ENCODE assay signal across 15 cellular contexts in genomic region chr11:78192223-78192719, GRCh38. TPM values are rescaled to one million over a fixed set of nuclear protein-coding genes. Genes with fewer than 3 reads are reported as not detected.
A peak's percentile ranks its signal among the peaks of the same experiment; 100 is the strongest.
DNase-seq lines count a peak whose midpoint lies in the region; ATAC-seq, FAIRE-seq and TF ChIP-seq lines count a peak whose summit lies in the region.
"Had no signal": no experiment of that assay in that cellular context is flagged by ENCODE, and none has a peak within 500 bp of the region (broad histone marks: within the 10 kb centered on the region; RNA-seq: fewer than 3 reads in every experiment).

No MANE protein-coding gene starts in this region.

- peak overlapping the region; percentile 56 for H3K4me3 Mint-ChIP-seq in CD4-positive, alpha-beta T cell
- H3K4me3 Mint-ChIP-seq: activated T-cell treated with anti-CD3 and anti-CD28 coated beads, Interleukin-2, amount 50 U/mL, for 4 hours; WTC11 had no signal

- SMC1A ChIA-PET in GM12878 (lab: Charles Lee; ENCODE audit: uncharacterized antibody, unreplicated experiment), result no interaction called here

- FAIRE-seq in GM12892 (lab: Jason Lieb, UNC) (peak; percentile 66), GM12878 (lab: Jason Lieb, UNC) (no peak)
- FAIRE-seq: H1 had no signal

- H3K79me2 ChIP-seq in GM12878 (ENCODE audit: control insufficient read depth, insufficient read depth, low read length), result no peaks in the 10 kb centered on the region
- peaks cover 18% of the 10 kb centered on the region for H3K79me2 ChIP-seq in parathyroid adenoma

- H3K4me1 ChIP-seq in GM12878 (ENCODE audit: control insufficient read depth, insufficient read depth, low read length) (peaks cover 12% of the 10 kb centered on the region), parathyroid adenoma (peaks cover 12% of the 10 kb centered on the region)

- no TSS peak for BruUV-seq in GM12878 (replicated peaks; lab: Mats Ljungman, UMichigan)

- H3K9ac ChIP-seq in GM12878 (ENCODE audit: control insufficient read depth, insufficient read depth, low read length), result no peak overlapping the region
- H3K9ac ChIP-seq in parathyroid adenoma, result no peak overlapping the region

- 96% methylated on average over 6 of the region's 6 CpGs for WGBS in GM12878 (ENCODE audit: insufficient coverage, insufficient replicate concordance, low lambda C conversion rate, missing lambda C conversion rate)

- no peak for TF ChIP-seq RAD21 in GM12878 (IDR thresholded peaks at IDR 0.05; ENCODE audit: insufficient read depth, low read depth, low read length)

- intact Hi-C loops in CD4-positive, alpha-beta T cell (cut with DNase I, micrococcal nuclease), result loop anchor here in 1 of 2 experiments (5.0 kb wide), 1 partner anchor 110 kb away; no protein-coding TSS in a partner anchor
- intact Hi-C loops in GM12878 (cut with micrococcal nuclease; ENCODE audit: unreplicated experiment), result no loop called here

- H3K27me3 ChIP-seq in CD4-positive, alpha-beta T cell (ENCODE audit: control insufficient read depth, insufficient read depth, low read length), result no peaks in the 10 kb centered on the region
- H3K27me3 ChIP-seq in GM12878 (replicated peaks in 1 of 2; ENCODE audit: control insufficient read depth in 2 of 2, insufficient read depth in 2 of 2, low read length in 1 of 2) (no peaks in the 10 kb centered on the region), parathyroid adenoma (ENCODE audit: control insufficient read depth, insufficient read depth, low read length) (no peaks in the 10 kb centered on the region)

- no peak for DNase-seq in CD4-positive, alpha-beta T cell
- DNase-seq in GM12892 (ENCODE audit: insufficient read length), result no peak
- no peak for DNase-seq in GM12878 (ENCODE audit: low read depth, low spot score)
- DNase-seq: activated T-cell treated with anti-CD3 and anti-CD28 coated beads, Interleukin-2, amount 50 U/mL, for 4 hours; hippocampal formation; NCI-H1105 treated with DMSO at 0.1 percent for 48 hours had no signal

- CTCF ChIA-PET in CD4-positive, alpha-beta T cell (lab: Charles Lee), result no interaction called here
- CTCF ChIA-PET in GM12878 (lab: Yijun Ruan, JAX), result no interaction called here

- H4K20me1 ChIP-seq in GM12878 (ENCODE audit: control insufficient read depth, insufficient read depth), result no peaks in the 10 kb centered on the region

- RAD21 ChIA-PET in GM12878 (lab: Charles Lee; ENCODE audit: unreplicated experiment), result no interaction called here

- no peak for TF ChIP-seq POLR2A in GM12892 (IDR thresholded peaks at IDR 0.05; ENCODE audit: low read depth, low read length)
- no peak for TF ChIP-seq POLR2A in GM12878 (IDR thresholded peaks at IDR 0.05; ENCODE audit: low read depth, low read length)

- no peak overlapping the region for H2AFZ ChIP-seq in GM12878 (ENCODE audit: control insufficient read depth, low read depth, low read length)
- H2AFZ ChIP-seq in parathyroid adenoma, result no peak overlapping the region

- H3K36me3 Mint-ChIP-seq in CD4-positive, alpha-beta T cell (ENCODE audit: low read depth), result peaks cover 29% of the 10 kb centered on the region
- H3K36me3 Mint-ChIP-seq: WTC11 had no signal

- H3K4me1 Mint-ChIP-seq in CD4-positive, alpha-beta T cell (ENCODE audit: low read depth), result peaks cover 68% of the 10 kb centered on the region

- H3K36me3 ChIP-seq in GM12878 (ENCODE audit: control insufficient read depth in 2 of 2, insufficient read depth in 2 of 2, low read length in 1 of 2) (no peaks in the 10 kb centered on the region), parathyroid adenoma (ENCODE audit: control insufficient read depth, insufficient read depth, low read length) (no peaks in the 10 kb centered on the region)

- TF ChIP-seq EP300 in GM12878 (IDR thresholded peaks at IDR 0.05; ENCODE audit: borderline replicate concordance in 1 of 2, control insufficient read depth in 1 of 2, low read depth in 2 of 2, low read length in 2 of 2), result no peak

- no peak for ATAC-seq in CD4-positive, alpha-beta T cell (ENCODE audit: poor library complexity)
- no peak for ATAC-seq in GM12878
- ATAC-seq in GM21786 (IDR thresholded peaks at IDR 0.05; ENCODE audit: unreplicated experiment), result no peak
- no peak for ATAC-seq in HG03342 (IDR thresholded peaks at IDR 0.05; ENCODE audit: unreplicated experiment)
- ATAC-seq in HG03442 (IDR thresholded peaks at IDR 0.05; ENCODE audit: unreplicated experiment), result no peak
- ATAC-seq: activated T-cell treated with anti-CD3 and anti-CD28 coated beads, Interleukin-2, amount 50 U/mL, for 4 hours; WTC11 had no signal

- TF ChIP-seq CTCF in CD4-positive, alpha-beta T cell (IDR thresholded peaks at IDR 0.05), result no peak
- TF ChIP-seq CTCF in GM12878 (IDR thresholded peaks at IDR 0.05 in 2 of 3, conservative IDR thresholded peaks at IDR 0.05 in 1 of 3; ENCODE audit: control insufficient read depth in 2 of 3, extremely low read depth in 1 of 3, insufficient read depth in 1 of 3, low read depth in 3 of 3, low read length in 3 of 3) (no peak), parathyroid adenoma (IDR thresholded peaks at IDR 0.05) (no peak)

- no peak overlapping the region for H3K27ac ChIP-seq in CD4-positive, alpha-beta T cell (ENCODE audit: low read depth, low read length)
- H3K27ac ChIP-seq in GM12878 (ENCODE audit: control insufficient read depth, insufficient read depth), result no peak overlapping the region
- peak overlapping the region; percentile 27 for H3K27ac ChIP-seq in parathyroid adenoma
- H3K27ac ChIP-seq: SK-N-MC had no signal

- no peak overlapping the region for H3K4me3 ChIP-seq in GM12878
- H3K4me3 ChIP-seq in parathyroid adenoma (ENCODE audit: low read depth, low read length), result no peak overlapping the region
- H3K4me3 ChIP-seq: lung, SK-N-MC had no signal

- H3K27ac Mint-ChIP-seq in CD4-positive, alpha-beta T cell, result peak overlapping the region; percentile 69
- H3K27ac Mint-ChIP-seq: progenitor cell of endocrine pancreas had no signal

- H3K9me3 ChIP-seq in CD4-positive, alpha-beta T cell (ENCODE audit: control insufficient read depth, low read length), result no peaks in the 10 kb centered on the region
- H3K9me3 ChIP-seq in GM12878 (replicated peaks; ENCODE audit: control insufficient read depth, insufficient read depth, low read length), result no peaks in the 10 kb centered on the region; the same call in 2 of the 3 replicates
- no peaks in the 10 kb centered on the region for H3K9me3 ChIP-seq in parathyroid adenoma (ENCODE audit: control insufficient read depth, low read length)

- 0 out of 2 replicates have a peak overlapping the region, but pooled peaks have one; percentile 17 for H3K4me2 ChIP-seq in GM12878 (ENCODE audit: control insufficient read depth, insufficient read depth)
- no peak overlapping the region for H3K4me2 ChIP-seq in parathyroid adenoma (ENCODE audit: low read length)

- no peaks in the 10 kb centered on the region for H3K9me3 Mint-ChIP-seq in CD4-positive, alpha-beta T cell
- H3K9me3 Mint-ChIP-seq: activated T-cell treated with anti-CD3 and anti-CD28 coated beads, Interleukin-2, amount 50 U/mL, for 4 hours; WTC11 had no signal

- H3K27me3 Mint-ChIP-seq in CD4-positive, alpha-beta T cell, result no peaks in the 10 kb centered on the region
- H3K27me3 Mint-ChIP-seq: progenitor cell of endocrine pancreas had no signal

- in situ Hi-C loops in GM12878 (cut with MboI), result no loop called here

- POLR2A ChIA-PET in CD4-positive, alpha-beta T cell (lab: Charles Lee), result no interaction called here
- POLR2A ChIA-PET in GM12878 (lab: Charles Lee), result no interaction called here

RNA-seq across cellular contexts. Expression of gene USP35, which starts 3.6 kb away (rescaled TPM):
- total RNA-seq in CD4-positive, alpha-beta T cell, result 10 to 100 TPM; 29.2 to 33.1 TPM
- polyA plus RNA-seq in GM12892 (2012; ENCODE audit: missing spikeins), result 2.4 TPM
- 13.2 and 14.3 TPM in 2 replicates for total RNA-seq in GM12878 (2013; cell fraction: nucleolus; rRNA removed)
- total RNA-seq in GM12878 (2014; rRNA removed) (2.9 and 3.9 TPM in 2 replicates), GM12878 (2014; rRNA removed; fragmentation: Illumina TruSeq; extraction: Trizol) (2.3 and 3.1 TPM in 2 replicates), GM12878 (2021) (5.6 and 6.4 TPM in 2 replicates)
- polyA plus RNA-seq in GM12878 (2011; ENCODE audit: low read depth), result 1.1 TPM
- polyA plus RNA-seq in GM12878 (2011; rRNA removed) (2.7 and 3.4 TPM in 2 replicates), GM12878 (2014; fragmentation: Illumina TruSeq; extraction: Trizol) (1.7 and 2.5 TPM in 2 replicates), GM12878 (2014; fragmentation: Nextera tagmentation; extraction: Ambion mirVana) (under 1 TPM in 1 of 2 experiments, not detected in 1; 0.13 TPM), GM12878 (2014; rRNA removed) (5.3 and 5.5 TPM in 2 replicates), GM12878 (2016; fragmentation: Nextera tagmentation; extraction: Ambion mirVana) (under 1 TPM; 0.28 to 0.68 TPM)
- polyA plus RNA-seq in GM12878 (2011; cell fraction: cytosol; rRNA removed), result 3.2 and 4.3 TPM in 2 replicates
- 22.1 and 22.4 TPM in 2 replicates for polyA plus RNA-seq in GM12878 (2011; cell fraction: nucleus; rRNA removed)
- 3.2 and 3.4 TPM in 2 replicates for polyA plus RNA-seq in GM12878 (2012)
- polyA minus RNA-seq in GM12878 (2011; rRNA and poly(A)+ RNA removed), result 2.0 and 2.2 TPM in 2 replicates
- 0.80 and 1.1 TPM in 2 replicates for polyA minus RNA-seq in GM12878 (2011; cell fraction: cytosol; rRNA and poly(A)+ RNA removed)
- 3.5 and 6.5 TPM in 2 replicates for polyA minus RNA-seq in GM12878 (2011; cell fraction: nucleus; rRNA and poly(A)+ RNA removed)

RNA-seq across cellular contexts. Expression of gene KCTD21, which starts 3.8 kb away (rescaled TPM):
- total RNA-seq in CD4-positive, alpha-beta T cell, result 1 to 10 TPM; 3.5 to 6.5 TPM
- 1.7 TPM for polyA plus RNA-seq in GM12892 (2012; ENCODE audit: missing spikeins)
- total RNA-seq in GM12878 (2013; cell fraction: nucleolus; rRNA removed), result 4.5 and 4.6 TPM in 2 replicates
- total RNA-seq in GM12878 (2014; rRNA removed) (3.4 and 3.5 TPM in 2 replicates), GM12878 (2014; rRNA removed; fragmentation: Illumina TruSeq; extraction: Trizol) (3.8 and 4.1 TPM in 2 replicates), GM12878 (2021) (4.5 and 4.6 TPM in 2 replicates)
- polyA plus RNA-seq in GM12878 (2011; ENCODE audit: low read depth), result 3.0 TPM
- polyA plus RNA-seq in GM12878 (2011; rRNA removed) (4.4 and 4.8 TPM in 2 replicates), GM12878 (2014; fragmentation: Illumina TruSeq; extraction: Trizol) (4.7 and 5.4 TPM in 2 replicates), GM12878 (2014; fragmentation: Nextera tagmentation; extraction: Ambion mirVana) (under 1 TPM; 0.63 to 0.73 TPM), GM12878 (2014; rRNA removed) (4.3 and 4.5 TPM in 2 replicates), GM12878 (2016; fragmentation: Nextera tagmentation; extraction: Ambion mirVana) (1 to 10 TPM; 2.1 to 2.9 TPM)
- 5.2 and 7.4 TPM in 2 replicates for polyA plus RNA-seq in GM12878 (2011; cell fraction: cytosol; rRNA removed)
- polyA plus RNA-seq in GM12878 (2011; cell fraction: nucleus; rRNA removed), result 2.8 and 2.9 TPM in 2 replicates
- 2.6 and 4.2 TPM in 2 replicates for polyA plus RNA-seq in GM12878 (2012)
- 4.6 and 14.1 TPM in 2 replicates for polyA minus RNA-seq in GM12878 (2011; rRNA and poly(A)+ RNA removed)
- 1.9 and 2.3 TPM in 2 replicates for polyA minus RNA-seq in GM12878 (2011; cell fraction: cytosol; rRNA and poly(A)+ RNA removed)
- polyA minus RNA-seq in GM12878 (2011; cell fraction: nucleus; rRNA and poly(A)+ RNA removed), result 1.3 and 2.7 TPM in 2 replicates

RNA-seq across cellular contexts. Expression of gene ALG8, which starts 52.8 kb away (rescaled TPM):
- 10 to 100 TPM; 14.4 to 14.9 TPM for total RNA-seq in CD4-positive, alpha-beta T cell
- 33.8 TPM for polyA plus RNA-seq in GM12892 (2012; ENCODE audit: missing spikeins)
- 94.3 and 98.6 TPM in 2 replicates for total RNA-seq in GM12878 (2013; cell fraction: nucleolus; rRNA removed)
- 56.9 and 75.9 TPM in 2 replicates for total RNA-seq in GM12878 (2014; rRNA removed)
- 66.1 and 66.9 TPM in 2 replicates for total RNA-seq in GM12878 (2014; rRNA removed; fragmentation: Illumina TruSeq; extraction: Trizol)
- 48.4 and 50.6 TPM in 2 replicates for total RNA-seq in GM12878 (2021)
- polyA plus RNA-seq in GM12878 (2011; ENCODE audit: low read depth), result 29.4 TPM
- polyA plus RNA-seq in GM12878 (2011; rRNA removed), result 59.9 and 75.6 TPM in 2 replicates
- 25.1 and 28.9 TPM in 2 replicates for polyA plus RNA-seq in GM12878 (2011; cell fraction: cytosol; rRNA removed)
- polyA plus RNA-seq in GM12878 (2011; cell fraction: nucleus; rRNA removed), result 35.4 and 35.7 TPM in 2 replicates
- 29.0 and 31.9 TPM in 2 replicates for polyA plus RNA-seq in GM12878 (2012)
- 69.8 and 74.8 TPM in 2 replicates for polyA plus RNA-seq in GM12878 (2014; fragmentation: Illumina TruSeq; extraction: Trizol)
- 100 to 1,000 TPM in 1 of 2 experiments, 10 to 100 TPM in 1; 79.1 to 105 TPM for polyA plus RNA-seq in GM12878 (2014; fragmentation: Nextera tagmentation; extraction: Ambion mirVana)
- 45.7 TPM in 2 replicates for polyA plus RNA-seq in GM12878 (2014; rRNA removed)
- 10 to 100 TPM; 88.1 to 88.6 TPM for polyA plus RNA-seq in GM12878 (2016; fragmentation: Nextera tagmentation; extraction: Ambion mirVana)
- polyA minus RNA-seq in GM12878 (2011; rRNA and poly(A)+ RNA removed), result 39.1 and 50.7 TPM in 2 replicates
- polyA minus RNA-seq in GM12878 (2011; cell fraction: cytosol; rRNA and poly(A)+ RNA removed), result 16.8 and 20.2 TPM in 2 replicates
- 19.5 and 27.2 TPM in 2 replicates for polyA minus RNA-seq in GM12878 (2011; cell fraction: nucleus; rRNA and poly(A)+ RNA removed)
